12 cellular contexts compared by ENCODE assay signal in the genomic region with DNA sequence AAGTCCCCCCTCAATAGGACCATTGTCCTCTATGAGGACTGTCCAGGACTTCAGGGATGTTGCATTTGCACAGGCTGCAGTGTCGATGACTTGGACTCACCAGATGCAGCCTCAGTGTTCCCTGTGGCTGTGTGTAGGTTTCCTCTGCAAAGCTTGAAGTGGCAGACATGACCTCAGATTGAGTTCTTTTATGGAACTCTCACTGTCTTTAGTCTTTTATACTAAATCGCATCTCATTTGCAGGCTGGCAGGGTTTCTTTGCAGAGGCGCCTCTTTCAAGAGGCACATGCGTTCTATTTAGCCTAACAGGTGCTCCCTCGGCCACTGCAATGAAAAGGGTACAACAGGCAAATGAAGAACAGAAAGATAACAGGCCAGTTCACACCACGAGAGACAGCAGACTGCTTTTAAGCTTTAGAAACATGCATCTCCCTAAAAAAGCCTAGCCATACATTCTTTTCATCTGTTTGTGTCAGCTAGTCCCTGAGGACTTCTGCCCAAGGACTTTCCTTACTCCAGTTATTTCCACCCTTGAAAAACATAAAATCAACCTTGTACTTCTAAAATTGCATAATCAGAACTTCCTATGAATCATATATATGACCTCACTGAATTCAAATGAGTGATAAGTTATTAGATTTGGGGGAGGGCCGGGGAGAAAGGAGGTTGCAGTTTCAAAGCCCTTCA.
DNase-seq lines count a peak whose midpoint lies in the region; ATAC-seq and TF ChIP-seq lines count a peak whose summit lies in the region.
"Had no signal": no experiment of that assay in that cellular context is flagged by ENCODE, and none has a peak within 500 bp of the region (broad histone marks: within the 10 kb centered on the region; RNA-seq: fewer than 3 reads in every experiment).

No MANE protein-coding gene starts in this region.

- no peaks in the 10 kb centered on the region for H3K4me1 Mint-ChIP-seq in endothelial cell (ENCODE audit: unreplicated experiment)

- peaks cover 4% of the 10 kb centered on the region for H3K4me1 ChIP-seq in ovary (ENCODE audit: insufficient read depth)
- H3K4me1 ChIP-seq: suprapubic skin had no signal

- H3K9me3 ChIP-seq in ovary: no peaks in the 10 kb centered on the region
- H3K9me3 ChIP-seq: MG63, suprapubic skin had no signal

- no peak overlapping the region for H3K27ac Mint-ChIP-seq in endothelial cell (ENCODE audit: unreplicated experiment)

- no peaks in the 10 kb centered on the region for H3K36me3 ChIP-seq in ovary
- H3K36me3 ChIP-seq: MG63 had no signal

- in situ Hi-C loops in GM13976 (cut with MboI; ENCODE audit: low sequenced_read_pairs, unreplicated experiment): no loop called here

- H3K4me3 ChIP-seq in ovary: no peak overlapping the region
- H3K4me3 ChIP-seq: MG63, suprapubic skin had no signal

- H3K9me3 Mint-ChIP-seq in endothelial cell (ENCODE audit: unreplicated experiment): no peaks in the 10 kb centered on the region

- TF ChIP-seq CTCF in endothelial cell (IDR thresholded peaks at IDR 0.05; ENCODE audit: unreplicated experiment) (no peak), ovary (IDR thresholded peaks at IDR 0.05) (no peak), GM13976 (IDR thresholded peaks at IDR 0.05; ENCODE audit: borderline replicate concordance, control extremely low read depth, extremely low read depth, insufficient read depth, missing control alignments) (no peak)

- intact Hi-C loops in ovary (cut with DNase I): no loop called here

- TF ChIP-seq EP300 in ovary (IDR thresholded peaks at IDR 0.05): no peak

- H3K4me3 Mint-ChIP-seq in endothelial cell (ENCODE audit: unreplicated experiment): peak overlapping the region; percentile 62

- 47 to 59% (median 55%) methylated on average over 7 of the region's 7 CpGs for WGBS in ovary, 3 donors

- TF ChIP-seq POLR2A in ovary (IDR thresholded peaks at IDR 0.05): no peak

- peaks cover 23% of the 10 kb centered on the region for H3K27me3 Mint-ChIP-seq in endothelial cell (ENCODE audit: unreplicated experiment)

- no peak for ATAC-seq in GM21423 (IDR thresholded peaks at IDR 0.05; ENCODE audit: unreplicated experiment)

- peak overlapping the region; percentile 0 to 42 for H3K27ac ChIP-seq in ovary
- H3K27ac ChIP-seq: suprapubic skin had no signal

- DNase-seq in ELR (ENCODE audit: low read depth) (peak; percentile 83), OCI-M1 (lab: John Stamatoyannopoulos, UW) (peak; percentile 5), endothelial cell (ENCODE audit: low spot score) (no peak), ovary (no peak), NCI-H1436 treated with DMSO at 0.1 percent for 48 hours (lab: John Stamatoyannopoulos, UW) (no peak), SKM-1 (lab: John Stamatoyannopoulos, UW; ENCODE audit: unreplicated experiment) (no peak), GM13976 (ENCODE audit: low spot score) (no peak)
- DNase-seq: MG63; NK-92 treated with Interleukin-12 subunit alpha and Interleukin-12 subunit beta, amount 100 ng/mL, for 24 hours; stimulated activated CD4-positive, alpha-beta T cell treated with anti-CD3 and anti-CD28 coated beads, Interleukin-1b, Interleukin-23, amount 100 ng/mL, for 48 hours had no signal

- peaks cover 64% of the 10 kb centered on the region for H3K36me3 Mint-ChIP-seq in endothelial cell (ENCODE audit: low read depth, unreplicated experiment)

- no peaks in the 10 kb centered on the region for H3K27me3 ChIP-seq in ovary
- H3K27me3 ChIP-seq: MG63, suprapubic skin had no signal

Comparison
In these comparisons a context has a peak if more than half of its experiments do, and no peak if none do; other contexts are left out.
1. DNase-seq: peak in ELR (single experiment) and OCI-M1 (single experiment); none in endothelial cell (single experiment), ovary (0 of 5), NCI-H1436 treated with DMSO at 0.1 percent for 48 hours (single experiment), SKM-1 (single experiment) and GM13976 (single experiment).